1 cellular context compared by ENCODE assay signal in the genomic region with DNA sequence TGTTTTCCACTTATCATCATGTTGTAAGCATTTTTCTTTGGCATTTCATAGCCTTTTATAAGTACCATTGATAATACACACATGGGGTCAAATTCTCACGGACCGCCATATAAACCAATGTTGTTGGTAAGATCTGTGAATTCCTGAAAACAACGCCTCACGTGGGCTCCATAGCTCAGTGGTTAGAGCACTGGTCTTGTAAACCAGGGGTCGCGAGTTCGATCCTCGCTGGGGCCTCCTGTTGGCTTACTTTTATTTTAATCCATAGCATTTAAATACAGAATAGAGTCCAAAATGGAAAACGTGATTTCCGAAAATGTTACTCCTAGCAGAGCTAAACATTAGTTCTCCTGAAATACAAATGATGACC.
A peak's percentile ranks its signal among the peaks of the same experiment; 100 is the strongest.
TF ChIP-seq lines count a peak whose summit lies in the region.

No MANE protein-coding gene starts in this region.

TF ChIP-seq in GM12878, 131 proteins besides CTCF, POLR2A, EP300 and RAD21 (continued from another document):
- TF ChIP-seq ZNF217 (IDR thresholded peaks at IDR 0.05) (no peak), ZBTB40 (IDR thresholded peaks at IDR 0.05; ENCODE audit: borderline replicate concordance) (peak; percentile 55; the same call in 1 of the 2 replicates), YY1 (IDR thresholded peaks at IDR 0.05; ENCODE audit: low read depth, low read length) (peak; percentile 80), GABPA (IDR thresholded peaks at IDR 0.05; ENCODE audit: low read depth) (peak; percentile 38; the same call in 1 of the 2 replicates), ATF3 (IDR thresholded peaks at IDR 0.05; ENCODE audit: borderline replicate concordance, extremely low read depth, low read depth, low read length) (peak; percentile 31; the same call in 1 of the 2 replicates), ZNF592 (IDR thresholded peaks at IDR 0.05) (no peak), HDAC2 (IDR thresholded peaks at IDR 0.05) (no peak), TARDBP (IDR thresholded peaks at IDR 0.05; ENCODE audit: borderline replicate concordance) (peak; percentile 95), RAD51 (IDR thresholded peaks at IDR 0.05) (peak; percentile 90), RUNX3 (IDR thresholded peaks at IDR 0.05; ENCODE audit: low read length) (peak; percentile 89), CHD1 (IDR thresholded peaks at IDR 0.05; ENCODE audit: low read depth, low read length) (no peak), CREB1 (IDR thresholded peaks at IDR 0.05; ENCODE audit: low read depth) (no peak), PML (IDR thresholded peaks at IDR 0.05; ENCODE audit: low read length) (no peak), ZNF24 (IDR thresholded peaks at IDR 0.05) (peak; percentile 97), SREBF2 (IDR thresholded peaks at IDR 0.05; ENCODE audit: low read length) (peak; percentile 91), IKZF2 (IDR thresholded peaks at IDR 0.05) (0 out of 4 replicates have a peak, but pooled peaks of 1 of the 2 experiments have one; percentile 7), IKZF1 (conservative IDR thresholded peaks at IDR 0.05) (no peak), CBFB (IDR thresholded peaks at IDR 0.05; ENCODE audit: low read depth) (0 out of 2 replicates have a peak, but pooled peaks have one; percentile 50), FOXM1 (IDR thresholded peaks at IDR 0.05; ENCODE audit: low read depth, low read length) (no peak; the same call in 1 of the 2 replicates), SMARCA5 (IDR thresholded peaks at IDR 0.05) (peak; percentile 63; the same call in 1 of the 2 replicates), E4F1 (IDR thresholded peaks at IDR 0.05; ENCODE audit: borderline replicate concordance, partially characterized antibody) (no peak)
- TF ChIP-seq, protein P1, sequence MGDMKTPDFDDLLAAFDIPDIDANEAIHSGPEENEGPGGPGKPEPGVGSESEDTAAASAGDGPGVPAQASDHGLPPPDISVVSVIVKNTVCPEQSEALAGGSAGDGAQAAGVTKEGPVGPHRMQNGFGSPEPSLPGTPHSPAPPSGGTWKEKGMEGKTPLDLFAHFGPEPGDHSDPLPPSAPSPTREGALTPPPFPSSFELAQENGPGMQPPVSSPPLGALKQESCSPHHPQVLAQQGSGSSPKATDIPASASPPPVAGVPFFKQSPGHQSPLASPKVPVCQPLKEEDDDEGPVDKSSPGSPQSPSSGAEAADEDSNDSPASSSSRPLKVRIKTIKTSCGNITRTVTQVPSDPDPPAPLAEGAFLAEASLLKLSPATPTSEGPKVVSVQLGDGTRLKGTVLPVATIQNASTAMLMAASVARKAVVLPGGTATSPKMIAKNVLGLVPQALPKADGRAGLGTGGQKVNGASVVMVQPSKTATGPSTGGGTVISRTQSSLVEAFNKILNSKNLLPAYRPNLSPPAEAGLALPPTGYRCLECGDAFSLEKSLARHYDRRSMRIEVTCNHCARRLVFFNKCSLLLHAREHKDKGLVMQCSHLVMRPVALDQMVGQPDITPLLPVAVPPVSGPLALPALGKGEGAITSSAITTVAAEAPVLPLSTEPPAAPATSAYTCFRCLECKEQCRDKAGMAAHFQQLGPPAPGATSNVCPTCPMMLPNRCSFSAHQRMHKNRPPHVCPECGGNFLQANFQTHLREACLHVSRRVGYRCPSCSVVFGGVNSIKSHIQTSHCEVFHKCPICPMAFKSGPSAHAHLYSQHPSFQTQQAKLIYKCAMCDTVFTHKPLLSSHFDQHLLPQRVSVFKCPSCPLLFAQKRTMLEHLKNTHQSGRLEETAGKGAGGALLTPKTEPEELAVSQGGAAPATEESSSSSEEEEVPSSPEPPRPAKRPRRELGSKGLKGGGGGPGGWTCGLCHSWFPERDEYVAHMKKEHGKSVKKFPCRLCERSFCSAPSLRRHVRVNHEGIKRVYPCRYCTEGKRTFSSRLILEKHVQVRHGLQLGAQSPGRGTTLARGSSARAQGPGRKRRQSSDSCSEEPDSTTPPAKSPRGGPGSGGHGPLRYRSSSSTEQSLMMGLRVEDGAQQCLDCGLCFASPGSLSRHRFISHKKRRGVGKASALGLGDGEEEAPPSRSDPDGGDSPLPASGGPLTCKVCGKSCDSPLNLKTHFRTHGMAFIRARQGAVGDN (IDR thresholded peaks at IDR 0.05), result no peak
- TF ChIP-seq, protein P2, sequence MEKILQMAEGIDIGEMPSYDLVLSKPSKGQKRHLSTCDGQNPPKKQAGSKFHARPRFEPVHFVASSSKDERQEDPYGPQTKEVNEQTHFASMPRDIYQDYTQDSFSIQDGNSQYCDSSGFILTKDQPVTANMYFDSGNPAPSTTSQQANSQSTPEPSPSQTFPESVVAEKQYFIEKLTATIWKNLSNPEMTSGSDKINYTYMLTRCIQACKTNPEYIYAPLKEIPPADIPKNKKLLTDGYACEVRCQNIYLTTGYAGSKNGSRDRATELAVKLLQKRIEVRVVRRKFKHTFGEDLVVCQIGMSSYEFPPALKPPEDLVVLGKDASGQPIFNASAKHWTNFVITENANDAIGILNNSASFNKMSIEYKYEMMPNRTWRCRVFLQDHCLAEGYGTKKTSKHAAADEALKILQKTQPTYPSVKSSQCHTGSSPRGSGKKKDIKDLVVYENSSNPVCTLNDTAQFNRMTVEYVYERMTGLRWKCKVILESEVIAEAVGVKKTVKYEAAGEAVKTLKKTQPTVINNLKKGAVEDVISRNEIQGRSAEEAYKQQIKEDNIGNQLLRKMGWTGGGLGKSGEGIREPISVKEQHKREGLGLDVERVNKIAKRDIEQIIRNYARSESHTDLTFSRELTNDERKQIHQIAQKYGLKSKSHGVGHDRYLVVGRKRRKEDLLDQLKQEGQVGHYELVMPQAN (conservative IDR thresholded peaks at IDR 0.05), result peak; percentile 40; the same call in 1 of the 2 replicates
- TF ChIP-seq, protein P3, sequence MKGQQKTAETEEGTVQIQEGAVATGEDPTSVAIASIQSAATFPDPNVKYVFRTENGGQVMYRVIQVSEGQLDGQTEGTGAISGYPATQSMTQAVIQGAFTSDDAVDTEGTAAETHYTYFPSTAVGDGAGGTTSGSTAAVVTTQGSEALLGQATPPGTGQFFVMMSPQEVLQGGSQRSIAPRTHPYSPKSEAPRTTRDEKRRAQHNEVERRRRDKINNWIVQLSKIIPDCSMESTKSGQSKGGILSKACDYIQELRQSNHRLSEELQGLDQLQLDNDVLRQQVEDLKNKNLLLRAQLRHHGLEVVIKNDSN (IDR thresholded peaks at IDR 0.05; ENCODE audit: borderline replicate concordance, extremely low read length, insufficient read depth, low read depth, low read length), result peak; percentile 73
- TF ChIP-seq, protein P4, sequence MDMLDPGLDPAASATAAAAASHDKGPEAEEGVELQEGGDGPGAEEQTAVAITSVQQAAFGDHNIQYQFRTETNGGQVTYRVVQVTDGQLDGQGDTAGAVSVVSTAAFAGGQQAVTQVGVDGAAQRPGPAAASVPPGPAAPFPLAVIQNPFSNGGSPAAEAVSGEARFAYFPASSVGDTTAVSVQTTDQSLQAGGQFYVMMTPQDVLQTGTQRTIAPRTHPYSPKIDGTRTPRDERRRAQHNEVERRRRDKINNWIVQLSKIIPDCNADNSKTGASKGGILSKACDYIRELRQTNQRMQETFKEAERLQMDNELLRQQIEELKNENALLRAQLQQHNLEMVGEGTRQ (IDR thresholded peaks at IDR 0.05; ENCODE audit: borderline replicate concordance, low read depth, low read length), result peak; percentile 67; the same call in 1 of the 2 replicates
TF ChIP-seq in GM12878: peak in this region for 18.
